ENCODE assay signal across 29 cellular contexts in genomic region chr4:151953286-151953685, GRCh38.
"Had no signal": no experiment of that assay in that cellular context is flagged by ENCODE, and none has a peak within 500 bp of the region (broad histone marks: within the 10 kb centered on the region; RNA-seq: fewer than 3 reads in every experiment).

No MANE protein-coding gene starts in this region.

- H3K4me1 Mint-ChIP-seq: activated CD4-positive, alpha-beta T cell treated with anti-CD3 and anti-CD28 coated beads for 36 hours; natural killer cell; stimulated activated naive B cell treated with anti-CD40 and anti-IgM and Interleukin-4, amounts not matched to agents 10 μg/mL and 1 μg/mL and 100 μg/mL, for 72 hours had no signal

- H3K4me3 ChIP-seq: breast epithelium, heart right ventricle, left lung, lower lobe of right lung, neural progenitor cell, right atrium auricular region, smooth muscle cell, stomach, suprapubic skin, tibial artery had no signal

- H3K9me3 ChIP-seq: breast epithelium, heart right ventricle, left lung, lower lobe of right lung, right atrium auricular region, stomach, suprapubic skin, tibial artery had no signal

- H3K36me3 Mint-ChIP-seq: natural killer cell; neural progenitor cell; stimulated activated naive B cell treated with anti-CD40 and anti-IgM and Interleukin-4, amounts not matched to agents 10 μg/mL and 1 μg/mL and 100 μg/mL, for 72 hours had no signal

- ATAC-seq: activated CD4-positive, alpha-beta T cell treated with anti-CD3 and anti-CD28 coated beads for 36 hours; esophagus mucosa; left lung; lower lobe of right lung; stimulated activated naive B cell treated with anti-CD40 and anti-IgM and Interleukin-4, amounts not matched to agents 10 μg/mL and 1 μg/mL and 100 μg/mL, for 72 hours had no signal

- H3K4me1 ChIP-seq: breast epithelium, left lung, lower lobe of right lung, right atrium auricular region, stomach, suprapubic skin had no signal

- H3K4me3 Mint-ChIP-seq: activated CD4-positive, alpha-beta T cell treated with anti-CD3 and anti-CD28 coated beads for 36 hours; activated T-cell treated with anti-CD3 and anti-CD28 coated beads, Interleukin-2, amount 50 U/mL, for 24 hours; endodermal cell; natural killer cell; neural progenitor cell; stimulated activated naive B cell treated with anti-CD40 and anti-IgM and Interleukin-4, amounts not matched to agents 10 μg/mL and 1 μg/mL and 100 μg/mL, for 72 hours; T-helper 2 cell treated with Interferon-gamma antibody and Interleukin-4, amounts not matched to agents 5 μg/mL and 100 μg/mL, for 36 hours had no signal

- H3K36me3 ChIP-seq: breast epithelium, heart right ventricle, left lung, lower lobe of right lung, neural progenitor cell, right atrium auricular region, stomach, suprapubic skin, tibial artery had no signal

- H3K27ac ChIP-seq: breast epithelium, heart right ventricle, left lung, lower lobe of right lung, neural progenitor cell, right atrium auricular region, stomach, suprapubic skin, tibial artery had no signal

- H3K27ac Mint-ChIP-seq: activated CD4-positive, alpha-beta T cell treated with anti-CD3 and anti-CD28 coated beads for 36 hours; activated T-cell treated with anti-CD3 and anti-CD28 coated beads, Interleukin-2, amount 50 U/mL, for 24 hours; endodermal cell; natural killer cell; neural progenitor cell; stimulated activated naive B cell treated with anti-CD40 and anti-IgM and Interleukin-4, amounts not matched to agents 10 μg/mL and 1 μg/mL and 100 μg/mL, for 72 hours; T-helper 2 cell treated with Interferon-gamma antibody and Interleukin-4, amounts not matched to agents 5 μg/mL and 100 μg/mL, for 36 hours had no signal

- H3K9me3 Mint-ChIP-seq: natural killer cell, neural progenitor cell had no signal

- DNase-seq: activated CD4-positive, alpha-beta T cell treated with anti-CD3 and anti-CD28 coated beads for 36 hours; activated CD4-positive, alpha-beta T cell treated with anti-CD3 and anti-CD28 coated beads, Interleukin-2, amount 50 U/mL, for 48 hours; activated CD4-positive, CD25-positive, alpha-beta regulatory T cell; activated CD8-positive, alpha-beta memory T cell treated with anti-CD3 and anti-CD28 coated beads, Interleukin-2, amount 50 U/mL, for 4 hours; activated gamma-delta T cell; activated naive CD4-positive, alpha-beta T cell treated with anti-CD3 and anti-CD28 coated beads, Interleukin-2, amount 50 U/mL, for 16 hours; activated T-cell treated with anti-CD3 and anti-CD28 coated beads, Interleukin-2, amount 50 U/mL, for 24 hours; amniotic stem cell; central memory CD4-positive, alpha-beta T cell; endodermal cell; foreskin melanocyte; heart right ventricle; left lung; lower lobe of right lung; mesenchymal stem cell; natural killer cell; stimulated activated CD4-positive, alpha-beta T cell treated with anti-CD3 and anti-CD28 coated beads, Interleukin-1b, Interleukin-23, amount 100 ng/mL, for 48 hours; stimulated activated CD4-positive, alpha-beta T cell treated with anti-CD3 and anti-CD28 coated beads, Interleukin-4, amount 100 ng/mL, for 4 hours; stimulated activated CD8-positive, alpha-beta memory T cell treated with anti-CD3 and anti-CD28 coated beads, Interleukin-4, amount 100 ng/mL, for 48 hours; stimulated activated naive B cell treated with anti-CD40 and anti-IgM and Interleukin-4, amounts not matched to agents 10 μg/mL and 1 μg/mL and 100 μg/mL, for 72 hours; stomach; tibial artery had no signal

- H3K27me3 Mint-ChIP-seq: activated CD4-positive, alpha-beta T cell treated with anti-CD3 and anti-CD28 coated beads for 36 hours; activated T-cell treated with anti-CD3 and anti-CD28 coated beads, Interleukin-2, amount 50 U/mL, for 24 hours had no signal

- H3K27me3 ChIP-seq: breast epithelium, heart right ventricle, left lung, neural progenitor cell, right atrium auricular region, stomach, suprapubic skin, tibial artery had no signal
